In the genomic region with DNA sequence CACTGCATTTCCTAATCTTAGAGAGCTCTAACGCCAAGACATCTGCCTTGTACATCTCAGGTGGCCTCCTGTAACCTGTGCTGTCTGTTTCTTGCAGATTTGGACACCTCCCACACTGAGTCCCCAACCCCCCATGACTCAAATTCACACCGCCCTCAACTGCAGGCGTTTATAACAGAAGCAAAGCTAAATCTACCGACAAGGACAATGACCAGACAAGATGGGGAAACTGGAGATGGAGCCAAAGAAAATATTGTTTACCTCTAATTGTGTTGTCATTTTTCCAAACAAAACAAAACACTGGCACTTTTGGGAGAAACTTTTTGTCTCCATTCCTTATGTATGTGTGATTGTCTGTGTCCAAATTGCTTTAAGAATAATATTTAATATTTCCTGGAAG, we compare ENCODE assay signal across 24 cellular contexts.
"Had no signal": no experiment of that assay in that cellular context is flagged by ENCODE, and none has a peak within 500 bp of the region (broad histone marks: within the 10 kb centered on the region; RNA-seq: fewer than 3 reads in every experiment).

No MANE protein-coding gene starts in this region.

- ATAC-seq: esophagus mucosa, foreskin keratinocyte, natural killer cell had no signal

- H3K27me3 ChIP-seq: brain microvascular endothelial cell, foreskin keratinocyte, heart right ventricle, pancreas, transverse colon had no signal

- H3K4me1 Mint-ChIP-seq: memory B cell, natural killer cell had no signal

- H3K9me3 Mint-ChIP-seq: natural killer cell; stimulated activated naive CD8-positive, alpha-beta T cell treated with anti-CD3 and anti-CD28 coated beads, Interleukin-15, Interleukin-2, amounts not matched to agents 100 ng/mL and 50 ng/mL, for 24 hours had no signal

- H3K4me3 Mint-ChIP-seq: activated naive CD8-positive, alpha-beta T cell; memory B cell; natural killer cell; stimulated activated naive CD8-positive, alpha-beta T cell treated with anti-CD3 and anti-CD28 coated beads, Interleukin-15, Interleukin-2, amounts not matched to agents 100 ng/mL and 50 ng/mL, for 24 hours; T-helper 1 cell treated with Interleukin-12 subunit alpha and Interleukin-12 subunit beta and Interleukin-4 antibody, amounts not matched to agents 30 μg/mL and 1 μg/mL, for 36 hours had no signal

- H3K36me3 Mint-ChIP-seq: activated naive CD8-positive, alpha-beta T cell; natural killer cell had no signal

- H3K9me3 ChIP-seq: pancreas, prostate gland had no signal

- H3K4me3 ChIP-seq: heart right ventricle, pancreas, prostate gland, skin epidermis, transverse colon had no signal

- H3K27ac Mint-ChIP-seq: activated naive CD8-positive, alpha-beta T cell; memory B cell; natural killer cell; stimulated activated naive CD8-positive, alpha-beta T cell treated with anti-CD3 and anti-CD28 coated beads, Interleukin-15, Interleukin-2, amounts not matched to agents 100 ng/mL and 50 ng/mL, for 24 hours; T-helper 1 cell treated with Interleukin-12 subunit alpha and Interleukin-12 subunit beta and Interleukin-4 antibody, amounts not matched to agents 30 μg/mL and 1 μg/mL, for 36 hours had no signal

- H3K4me1 ChIP-seq: prostate gland, transverse colon had no signal

- H3K27ac ChIP-seq: brain microvascular endothelial cell, foreskin keratinocyte, heart right ventricle, prostate gland, skin epidermis, transverse colon, VCaP had no signal

- DNase-seq: activated CD4-positive, alpha-beta T cell treated with anti-CD3 and anti-CD28 coated beads for 4 hours; activated CD4-positive, alpha-beta T cell treated with anti-CD3 and anti-CD28 coated beads, Interleukin-2, amount 50 U/mL, for 48 hours; activated CD8-positive, alpha-beta memory T cell treated with anti-CD3 and anti-CD28 coated beads for 24 hours; activated effector memory CD4-positive, alpha-beta T cell treated with Interleukin-2 at 50 U/mL for 16 hours; activated naive CD4-positive, alpha-beta T cell treated with Interleukin-2 at 50 U/mL for 16 hours; anterior cingulate cortex; foreskin keratinocyte; heart right ventricle; natural killer cell; pancreas; retina; stimulated activated CD4-positive, alpha-beta T cell treated with anti-CD3 and anti-CD28 coated beads, Interleukin-12 subunit alpha, Interleukin-12 subunit beta, amount 100 ng/mL, for 4 hours; stimulated activated CD4-positive, alpha-beta T cell treated with anti-CD3 and anti-CD28 coated beads, Interleukin-4, amount 100 ng/mL, for 1 hour; T-helper 9 cell; transverse colon had no signal

- H3K36me3 ChIP-seq: brain microvascular endothelial cell, heart right ventricle, prostate gland, transverse colon had no signal
